Comparison of ENCODE assay signal across 11 cellular contexts in genomic region chr11:76665172-76665571, GRCh38. TPM values are rescaled to one million over a fixed set of nuclear protein-coding genes. Genes with fewer than 3 reads are reported as not detected.
DNase-seq lines count a peak whose midpoint lies in the region; ATAC-seq lines count a peak whose summit lies in the region.
"Had no signal": no experiment of that assay in that cellular context is flagged by ENCODE, and none has a peak within 500 bp of the region (broad histone marks: within the 10 kb centered on the region; RNA-seq: fewer than 3 reads in every experiment).

No MANE protein-coding gene starts in this region.

- H4K12ac ChIP-seq in trophoblast cell (ENCODE audit: low read depth, low read length), result no peak overlapping the region

- H3K4me1 ChIP-seq in trophoblast cell (ENCODE audit: control insufficient read depth in 1 of 2, insufficient read depth in 2 of 2, low read length in 2 of 2), result peaks cover 18 to 29% of the 10 kb centered on the region in 2 experiments

- H3K4me3 ChIP-seq in trophoblast cell (ENCODE audit: low read depth, low read length), result no peak overlapping the region
- H3K4me3 ChIP-seq: mucosa of descending colon had no signal

- ATAC-seq in stimulated activated naive CD8-positive, alpha-beta T cell treated with anti-CD3 and anti-CD28 coated beads, Interleukin-15, Interleukin-2, amounts not matched to agents 100 U/mL and 50 U/mL, for 24 hours, result no peak
- ATAC-seq in activated T-helper 17 cell treated with anti-CD3 and anti-CD28 coated beads, Interleukin-2, amount 50 U/mL, for 72 hours (replicated peaks), result peak; percentile 16
- ATAC-seq in memory B cell (ENCODE audit: low read depth), result peak; percentile 26
- no peak for ATAC-seq in GM18861 (IDR thresholded peaks at IDR 0.05; ENCODE audit: unreplicated experiment)

- no peak overlapping the region for H3K4me2 ChIP-seq in trophoblast cell (ENCODE audit: low read length)

- H2BK120ac ChIP-seq in trophoblast cell (ENCODE audit: insufficient read depth, low read length, poor library complexity), result no peak overlapping the region

- H3K27ac Mint-ChIP-seq in stimulated activated naive CD8-positive, alpha-beta T cell treated with anti-CD3 and anti-CD28 coated beads, Interleukin-15, Interleukin-2, amounts not matched to agents 100 ng/mL and 50 ng/mL, for 24 hours, result peak overlapping the region; percentile 77
- H3K27ac Mint-ChIP-seq in activated T-helper 17 cell treated with anti-CD3 and anti-CD28 coated beads, Interleukin-2, amount 50 U/mL, for 72 hours, result peak overlapping the region; percentile 93
- no peak overlapping the region for H3K27ac Mint-ChIP-seq in memory B cell
- H3K27ac Mint-ChIP-seq: dendritic cell treated with granulocyte-macrophage colony-stimulating factor and Interleukin-4, amounts not matched to agents 40 ng/mL and 50 ng/mL, for 4 days had no signal

- H3K79me2 ChIP-seq in trophoblast cell (ENCODE audit: control insufficient read depth, insufficient read depth, low read length, poor library complexity), result peaks cover 16% of the 10 kb centered on the region

- no peak overlapping the region for H3K14ac ChIP-seq in trophoblast cell (ENCODE audit: low read length)

- peaks cover 11% of the 10 kb centered on the region for H3K79me1 ChIP-seq in trophoblast cell (ENCODE audit: low read length)

- no peaks in the 10 kb centered on the region for H3K27me3 ChIP-seq in trophoblast cell (ENCODE audit: insufficient read depth, low read length)

- no peak overlapping the region for H2BK5ac ChIP-seq in trophoblast cell (ENCODE audit: low read depth, low read length, poor library complexity)

- H3K27me3 Mint-ChIP-seq in stimulated activated naive CD8-positive, alpha-beta T cell treated with anti-CD3 and anti-CD28 coated beads, Interleukin-15, Interleukin-2, amounts not matched to agents 100 ng/mL and 50 ng/mL, for 24 hours, result peaks cover 22% of the 10 kb centered on the region
- peaks cover 10% of the 10 kb centered on the region for H3K27me3 Mint-ChIP-seq in activated T-helper 17 cell treated with anti-CD3 and anti-CD28 coated beads, Interleukin-2, amount 50 U/mL, for 72 hours
- H3K27me3 Mint-ChIP-seq in memory B cell, result peaks cover 37% of the 10 kb centered on the region

- H3K36me3 Mint-ChIP-seq in stimulated activated naive CD8-positive, alpha-beta T cell treated with anti-CD3 and anti-CD28 coated beads, Interleukin-15, Interleukin-2, amounts not matched to agents 100 ng/mL and 50 ng/mL, for 24 hours (ENCODE audit: low read depth), result peaks cover 8% of the 10 kb centered on the region
- peaks cover 5% of the 10 kb centered on the region for H3K36me3 Mint-ChIP-seq in activated T-helper 17 cell treated with anti-CD3 and anti-CD28 coated beads, Interleukin-2, amount 50 U/mL, for 72 hours (ENCODE audit: low read depth)
- no peaks in the 10 kb centered on the region for H3K36me3 Mint-ChIP-seq in memory B cell

- no peak overlapping the region for H3K9ac ChIP-seq in trophoblast cell (ENCODE audit: low read length)

- H2BK12ac ChIP-seq in trophoblast cell (ENCODE audit: low read length), result no peak overlapping the region

- H3K18ac ChIP-seq in trophoblast cell (ENCODE audit: low read length), result no peak overlapping the region

- peaks cover 44% of the 10 kb centered on the region in 2 experiments for H3K36me3 ChIP-seq in trophoblast cell (ENCODE audit: control insufficient read depth in 1 of 2, insufficient read depth in 2 of 2, low read length in 2 of 2)

- H3K4me1 Mint-ChIP-seq in stimulated activated naive CD8-positive, alpha-beta T cell treated with anti-CD3 and anti-CD28 coated beads, Interleukin-15, Interleukin-2, amounts not matched to agents 100 ng/mL and 50 ng/mL, for 24 hours (ENCODE audit: low read depth), result peaks cover 48% of the 10 kb centered on the region
- H3K4me1 Mint-ChIP-seq in activated T-helper 17 cell treated with anti-CD3 and anti-CD28 coated beads, Interleukin-2, amount 50 U/mL, for 72 hours, result peaks cover 9% of the 10 kb centered on the region
- H3K4me1 Mint-ChIP-seq in memory B cell, result peaks cover 46% of the 10 kb centered on the region

- no CpG with 5 or more reads among the region's 2 CpGs for WGBS in trophoblast cell (ENCODE audit: extremely low coverage, insufficient coverage, insufficient read length)

- DNase-seq in stimulated activated naive CD8-positive, alpha-beta T cell treated with anti-CD3 and anti-CD28 coated beads, Interleukin-15, Interleukin-2, amounts not matched to agents 100 U/mL and 50 U/mL, for 24 hours, result no peak
- DNase-seq in memory B cell (ENCODE audit: low spot score in 2 of 2) (no peak), trophoblast cell (no peak), NCI-H510A treated with DMSO at 0.1 percent for 48 hours (lab: John Stamatoyannopoulos, UW) (no peak), NCI-H2171 treated with DMSO at 0.1 percent for 48 hours (lab: John Stamatoyannopoulos, UW) (no peak)
- DNase-seq: mucosa of descending colon, MV-4-11 had no signal

- H4K8ac ChIP-seq in trophoblast cell (ENCODE audit: low read depth, low read length), result no peak overlapping the region

- no peak overlapping the region for H2AFZ ChIP-seq in trophoblast cell (ENCODE audit: insufficient read depth, low read length, poor library complexity)

- H3K9me3 Mint-ChIP-seq in stimulated activated naive CD8-positive, alpha-beta T cell treated with anti-CD3 and anti-CD28 coated beads, Interleukin-15, Interleukin-2, amounts not matched to agents 100 ng/mL and 50 ng/mL, for 24 hours, result no peaks in the 10 kb centered on the region
- no peaks in the 10 kb centered on the region for H3K9me3 Mint-ChIP-seq in activated T-helper 17 cell treated with anti-CD3 and anti-CD28 coated beads, Interleukin-2, amount 50 U/mL, for 72 hours
- H3K9me3 Mint-ChIP-seq in memory B cell, result no peaks in the 10 kb centered on the region
- H3K9me3 Mint-ChIP-seq: dendritic cell treated with granulocyte-macrophage colony-stimulating factor and Interleukin-4, amounts not matched to agents 40 ng/mL and 50 ng/mL, for 4 days had no signal

- H3K4ac ChIP-seq in trophoblast cell (ENCODE audit: low read depth, low read length), result no peak overlapping the region

- no peak overlapping the region for H3K27ac ChIP-seq in trophoblast cell (ENCODE audit: low read depth, low read length)

- no peak overlapping the region for H3K4me3 Mint-ChIP-seq in stimulated activated naive CD8-positive, alpha-beta T cell treated with anti-CD3 and anti-CD28 coated beads, Interleukin-15, Interleukin-2, amounts not matched to agents 100 ng/mL and 50 ng/mL, for 24 hours
- H3K4me3 Mint-ChIP-seq in activated T-helper 17 cell treated with anti-CD3 and anti-CD28 coated beads, Interleukin-2, amount 50 U/mL, for 72 hours, result peak overlapping the region; percentile 62
- H3K4me3 Mint-ChIP-seq in memory B cell, result no peak overlapping the region
- H3K4me3 Mint-ChIP-seq: dendritic cell treated with granulocyte-macrophage colony-stimulating factor and Interleukin-4, amounts not matched to agents 40 ng/mL and 50 ng/mL, for 4 days had no signal

- no peak overlapping the region for H3K23ac ChIP-seq in trophoblast cell (ENCODE audit: low read length)

- H2AK5ac ChIP-seq in trophoblast cell (ENCODE audit: low read length), result no peak overlapping the region

- H3K9me3 ChIP-seq in trophoblast cell (ENCODE audit: insufficient read depth, low read depth, low read length), result peaks cover 5% of the 10 kb centered on the region
- H3K9me3 ChIP-seq: mucosa of descending colon had no signal

- H4K91ac ChIP-seq in trophoblast cell (ENCODE audit: low read depth, low read length), result no peak overlapping the region

RNA-seq across cellular contexts. Expression of gene LRRC32, which starts 5.4 kb away (rescaled TPM):
- 1 to 10 TPM; 4.5 to 5.6 TPM for total RNA-seq in activated T-helper 17 cell treated with anti-CD3 and anti-CD28 coated beads, Interleukin-2, amount 50 U/mL, for 72 hours
- 39.7 and 40.3 TPM in 2 replicates for polyA plus RNA-seq in trophoblast cell (2013)

Comparison
In these comparisons a context has a peak if more than half of its experiments do, and no peak if none do; other contexts are left out.
1. ATAC-seq: peak in activated T-helper 17 cell treated with anti-CD3 and anti-CD28 coated beads, Interleukin-2, amount 50 U/mL, for 72 hours (single experiment) and memory B cell (single experiment); none in stimulated activated naive CD8-positive, alpha-beta T cell treated with anti-CD3 and anti-CD28 coated beads, Interleukin-15, Interleukin-2, amounts not matched to agents 100 U/mL and 50 U/mL, for 24 hours (single experiment) and GM18861 (single experiment).